ENCODE assay signal across 18 cellular contexts in genomic region chr17:17386143-17386800, GRCh38.
"Had no signal": no experiment of that assay in that cellular context is flagged by ENCODE, and none has a peak within 500 bp of the region (broad histone marks: within the 10 kb centered on the region; RNA-seq: fewer than 3 reads in every experiment).

No MANE protein-coding gene starts in this region.

- H3K27ac ChIP-seq: psoas muscle, right lobe of liver, stomach, testis had no signal

- H3K4me2 ChIP-seq: smooth muscle cell had no signal

- H3K27me3 ChIP-seq: body of pancreas, right lobe of liver, testis had no signal

- H3K36me3 ChIP-seq: right lobe of liver, stomach had no signal

- H3K4me1 ChIP-seq: psoas muscle had no signal

- H3K9me3 ChIP-seq: body of pancreas, psoas muscle, right lobe of liver, stomach, testis had no signal

- H3K4me3 ChIP-seq: body of pancreas, psoas muscle, right lobe of liver, smooth muscle cell, stomach, testis had no signal

- H3K4me3 Mint-ChIP-seq: activated B cell treated with CpG ODN at 0.5 μM for 24 hours; activated CD4-positive, alpha-beta T cell treated with anti-CD3 and anti-CD28 coated beads, Interleukin-2, amount 10 ng/mL, durations not matched to agents 24 days and 14 days; activated CD8-positive, alpha-beta T cell treated with anti-CD3 and anti-CD28 coated beads, Interleukin-2, amount 10 ng/mL, durations not matched to agents 7 days and 5 days; activated naive CD8-positive, alpha-beta T cell; activated T-cell treated with anti-CD3 and anti-CD28 coated beads, Interleukin-2, amount 50 U/mL, for 72 hours; naive thymus-derived CD4-positive, alpha-beta T cell had no signal

- H3K4me1 Mint-ChIP-seq: activated B cell treated with CpG ODN at 0.5 μM for 24 hours had no signal

- H3K27ac Mint-ChIP-seq: activated B cell treated with CpG ODN at 0.5 μM for 24 hours; activated CD4-positive, alpha-beta T cell treated with anti-CD3 and anti-CD28 coated beads, Interleukin-2, amount 10 ng/mL, durations not matched to agents 24 days and 14 days; activated CD8-positive, alpha-beta T cell treated with anti-CD3 and anti-CD28 coated beads, Interleukin-2, amount 10 ng/mL, durations not matched to agents 7 days and 5 days; activated naive CD8-positive, alpha-beta T cell; activated T-cell treated with anti-CD3 and anti-CD28 coated beads, Interleukin-2, amount 50 U/mL, for 72 hours had no signal

- H3K9me3 Mint-ChIP-seq: activated B cell treated with CpG ODN at 0.5 μM for 24 hours; activated CD4-positive, alpha-beta T cell treated with anti-CD3 and anti-CD28 coated beads, Interleukin-2, amount 10 ng/mL, durations not matched to agents 24 days and 14 days; activated T-cell treated with anti-CD3 and anti-CD28 coated beads, Interleukin-2, amount 50 U/mL, for 72 hours had no signal

- DNase-seq: activated B cell treated with CpG ODN at 0.5 μM for 24 hours; activated CD4-positive, alpha-beta T cell treated with anti-CD3 and anti-CD28 coated beads, Interleukin-2, amount 10 ng/mL, durations not matched to agents 24 days and 14 days; activated CD8-positive, alpha-beta memory T cell treated with anti-CD3 and anti-CD28 coated beads, Interleukin-2, amount 50 U/mL, for 4 hours; activated CD8-positive, alpha-beta T cell treated with anti-CD3 and anti-CD28 coated beads, Interleukin-2, amount 10 ng/mL, durations not matched to agents 7 days and 5 days; activated gamma-delta T cell treated with Interleukin-2 at 50 U/mL for 16 hours; activated T-cell treated with anti-CD3 and anti-CD28 coated beads, Interleukin-2, amount 50 U/mL, for 72 hours; cerebellar nuclear complex; effector CD8-positive, alpha-beta T cell; foreskin melanocyte; naive thymus-derived CD4-positive, alpha-beta T cell; right lobe of liver; stomach; T-helper 2 cell; testis had no signal

- H3K36me3 Mint-ChIP-seq: activated naive CD8-positive, alpha-beta T cell; naive thymus-derived CD4-positive, alpha-beta T cell had no signal
